16 cellular contexts compared by ENCODE assay signal in the genomic region with DNA sequence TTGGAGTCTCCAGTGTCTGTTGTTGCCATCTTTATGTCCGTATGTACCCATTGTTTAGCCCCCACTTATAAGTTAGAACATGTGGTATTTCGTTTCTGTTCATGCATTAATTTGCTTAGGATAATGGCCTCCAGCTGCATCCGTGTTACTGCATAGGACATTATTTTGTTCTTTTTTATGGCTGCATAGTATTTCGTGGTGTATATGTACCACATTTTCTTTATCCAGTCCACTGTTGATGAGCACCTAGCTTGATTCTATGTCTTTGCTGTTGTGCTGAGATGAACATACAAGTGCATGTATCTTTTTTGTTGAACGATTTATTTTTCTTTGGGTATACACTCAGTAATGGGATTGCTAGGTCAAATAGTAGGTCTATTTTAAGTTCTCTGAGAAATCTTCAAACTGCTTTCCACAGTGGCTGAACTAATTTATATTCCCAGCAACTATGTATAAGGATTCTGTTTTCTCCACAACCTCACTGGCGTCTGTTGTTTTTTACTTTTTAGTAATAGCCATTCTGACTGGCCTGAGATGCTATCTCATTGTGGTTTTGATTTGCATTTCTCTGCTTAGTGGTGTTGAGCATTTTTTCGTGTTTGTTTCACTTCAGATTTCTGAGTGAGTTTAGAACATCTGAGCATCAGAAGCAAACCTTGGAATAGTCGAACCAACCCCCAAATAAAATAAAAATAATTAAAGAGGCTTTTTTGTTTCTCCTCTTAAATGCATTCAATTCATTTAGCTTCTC.
A peak's percentile ranks its signal among the peaks of the same experiment; 100 is the strongest.
DNase-seq lines count a peak whose midpoint lies in the region; ATAC-seq, FAIRE-seq and TF ChIP-seq lines count a peak whose summit lies in the region.
"Had no signal": no experiment of that assay in that cellular context is flagged by ENCODE, and none has a peak within 500 bp of the region (broad histone marks: within the 10 kb centered on the region; RNA-seq: fewer than 3 reads in every experiment).

No MANE protein-coding gene starts in this region.

- POLR2A ChIA-PET in A549 (lab: Yijun Ruan, JAX) = no interaction called here

- ATAC-seq in A549 (no peak), GM19372 (IDR thresholded peaks at IDR 0.05; ENCODE audit: low read depth, unreplicated experiment) (peak; percentile 53), HG02623 (IDR thresholded peaks at IDR 0.05; ENCODE audit: unreplicated experiment) (peak; percentile 90), HG03432 (IDR thresholded peaks at IDR 0.05; ENCODE audit: unreplicated experiment) (peak; percentile 83), HG02884 (IDR thresholded peaks at IDR 0.05; ENCODE audit: unreplicated experiment) (no peak)
- ATAC-seq: esophagus mucosa, mucosa of descending colon had no signal

- TF ChIP-seq CTCF in A549 (IDR thresholded peaks at IDR 0.05) (no peak), GM13976 (IDR thresholded peaks at IDR 0.05; ENCODE audit: borderline replicate concordance, control extremely low read depth, extremely low read depth, insufficient read depth, missing control alignments) (no peak)

- FAIRE-seq in A549 (lab: Jason Lieb, UNC) = peak; percentile 49

- no peak for TF ChIP-seq RAD21 in A549 (conservative IDR thresholded peaks at IDR 0.05 in 1 of 2, IDR thresholded peaks at IDR 0.05 in 1 of 2)

- in situ Hi-C loops in GM13976 (cut with MboI; ENCODE audit: low sequenced_read_pairs, unreplicated experiment) = no loop called here

- H3K9me3 ChIP-seq in A549 = no peaks in the 10 kb centered on the region
- H3K9me3 ChIP-seq: mucosa of descending colon, SJSA1 had no signal

- H3K4me3 ChIP-seq in A549 = no peak overlapping the region
- H3K4me3 ChIP-seq: mucosa of descending colon, SJSA1 had no signal

- TF ChIP-seq EP300 in A549 (IDR thresholded peaks at IDR 0.05) = no peak

- no peak overlapping the region for H3K4me2 ChIP-seq in A549

- H3K27ac ChIP-seq in A549 = no peak overlapping the region
- H3K27ac ChIP-seq: 22Rv1, HL-60, SJSA1 had no signal

- 64% methylated on average over 8 of the region's 8 CpGs for WGBS in A549 (ENCODE audit: missing lambda C conversion rate)

- TF ChIP-seq POLR2A in A549 (IDR thresholded peaks at IDR 0.05; ENCODE audit: low read length) = no peak

- DNase-seq in A549 (ENCODE audit: low read depth in 1 of 2, low spot score in 1 of 2) = no peak
- no peak for DNase-seq in stimulated activated CD4-positive, alpha-beta T cell treated with anti-CD3 and anti-CD28 coated beads, Interleukin-4, amount 100 ng/mL, for 1 hour
- no peak for DNase-seq in GM13976 (ENCODE audit: low spot score)
- DNase-seq in C1 segment of cervical spinal cord (lab: John Stamatoyannopoulos, UW) = no peak
- DNase-seq: immature natural killer cell, mucosa of descending colon, NCI-H1092, substantia nigra had no signal

- H3K4me1 ChIP-seq in A549 = peaks cover 8% of the 10 kb centered on the region; the same call in 1 of the 3 replicates

- CTCF ChIA-PET in A549 (lab: Yijun Ruan, JAX) = interaction anchor here (1.0 kb wide), 1 partner anchor 8 kb away, joined by 4 read pairs; no protein-coding TSS in a partner anchor

TF ChIP-seq in A549, 52 proteins besides CTCF, POLR2A, EP300 and RAD21:
- TF ChIP-seq NFE2L2 (conservative IDR thresholded peaks at IDR 0.05; ENCODE audit: low read length) (no peak), HDAC2 (IDR thresholded peaks at IDR 0.05) (no peak), KDM1A (IDR thresholded peaks at IDR 0.05; ENCODE audit: low read depth) (no peak), ZNF302 (CRISPR knock-in tag; IDR thresholded peaks at IDR 0.05) (no peak), ZSCAN20 (CRISPR knock-in tag; IDR thresholded peaks at IDR 0.05) (no peak), FOSL2 (IDR thresholded peaks at IDR 0.05) (no peak), FOSL2 (CRISPR knock-in tag; IDR thresholded peaks at IDR 0.05) (no peak), RFX5 (IDR thresholded peaks at IDR 0.05) (no peak), HEYL (CRISPR knock-in tag; IDR thresholded peaks at IDR 0.05) (no peak), KDM5A (IDR thresholded peaks at IDR 0.05) (no peak), JUN (IDR thresholded peaks at IDR 0.05) (no peak), HOXB13 (CRISPR knock-in tag; IDR thresholded peaks at IDR 0.05; ENCODE audit: low read depth) (no peak), HOXB5 (CRISPR knock-in tag; IDR thresholded peaks at IDR 0.05) (no peak), USF2 (IDR thresholded peaks at IDR 0.05) (no peak), SREBF2 (IDR thresholded peaks at IDR 0.05) (no peak)
- TF ChIP-seq, protein P1, sequence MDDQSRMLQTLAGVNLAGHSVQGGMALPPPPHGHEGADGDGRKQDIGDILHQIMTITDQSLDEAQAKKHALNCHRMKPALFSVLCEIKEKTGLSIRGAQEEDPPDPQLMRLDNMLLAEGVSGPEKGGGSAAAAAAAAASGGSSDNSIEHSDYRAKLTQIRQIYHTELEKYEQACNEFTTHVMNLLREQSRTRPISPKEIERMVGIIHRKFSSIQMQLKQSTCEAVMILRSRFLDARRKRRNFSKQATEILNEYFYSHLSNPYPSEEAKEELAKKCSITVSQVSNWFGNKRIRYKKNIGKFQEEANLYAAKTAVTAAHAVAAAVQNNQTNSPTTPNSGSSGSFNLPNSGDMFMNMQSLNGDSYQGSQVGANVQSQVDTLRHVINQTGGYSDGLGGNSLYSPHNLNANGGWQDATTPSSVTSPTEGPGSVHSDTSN (IDR thresholded peaks at IDR 0.05) = no peak

Comparison
In these comparisons a context has a peak if more than half of its experiments do, and no peak if none do; other contexts are left out.
1. ATAC-seq: peak in GM19372 (single experiment), HG02623 (single experiment) and HG03432 (single experiment); none in A549 (0 of 2) and HG02884 (single experiment).